8 cellular contexts compared by ENCODE assay signal in the genomic region with DNA sequence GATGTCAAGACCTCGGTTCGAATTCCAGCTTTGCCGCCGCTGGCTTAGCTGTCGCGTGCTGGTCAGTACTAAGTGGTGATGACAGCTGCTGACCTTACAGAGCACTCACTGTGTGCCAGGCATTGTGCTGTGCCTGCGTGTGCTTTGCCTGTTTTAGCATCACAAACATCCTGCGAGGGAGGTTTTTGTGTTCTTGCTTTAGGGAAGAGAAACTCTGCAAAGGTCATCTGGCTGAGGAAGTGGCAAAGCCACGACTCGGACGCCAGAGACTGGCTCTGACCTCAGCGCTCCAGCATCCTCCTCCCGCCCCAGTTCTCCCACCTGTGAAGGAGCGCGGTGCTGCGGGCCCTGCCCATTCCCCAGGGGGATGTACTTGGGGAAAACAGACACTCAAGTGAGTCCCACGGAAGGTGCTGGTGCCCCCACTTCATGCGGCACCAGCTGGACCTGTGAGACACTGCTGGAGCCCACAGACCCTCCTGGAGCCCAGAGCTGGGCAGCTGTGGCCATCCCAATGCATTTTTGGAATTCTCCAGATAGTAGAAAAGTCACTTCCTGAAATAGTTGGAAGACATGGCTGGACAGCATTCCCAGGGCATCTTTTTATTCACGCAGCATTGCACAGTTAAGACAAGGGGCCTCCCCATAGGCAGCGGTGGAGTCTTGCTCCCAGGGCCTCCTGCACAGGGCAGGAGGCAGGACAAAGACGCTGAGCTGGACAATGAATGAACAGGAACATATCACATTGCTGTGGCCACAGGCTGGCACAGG. TPM values are rescaled to one million over a fixed set of nuclear protein-coding genes. Genes with fewer than 3 reads are reported as not detected.
DNase-seq lines count a peak whose midpoint lies in the region; ATAC-seq, FAIRE-seq and TF ChIP-seq lines count a peak whose summit lies in the region.

No MANE protein-coding gene starts in this region.

- WGBS in testis, 2 donors = 49 to 55% methylated on average over 19 to 21 of the region's 21 CpGs

- H3K27ac ChIP-seq in SJSA1 (peak overlapping the region; percentile 27; the same call in 1 of the 2 replicates), testis (no peak overlapping the region)

- H3K4me3 ChIP-seq in SJSA1 (no peak overlapping the region), iPS-15b (ENCODE audit: low read depth, low read length) (no peak overlapping the region), testis (no peak overlapping the region)

- H3K9me3 ChIP-seq in SJSA1 (replicated peaks) (no peaks in the 10 kb centered on the region), iPS-15b (ENCODE audit: control insufficient read depth, insufficient read depth, low read length) (no peaks in the 10 kb centered on the region), testis (no peaks in the 10 kb centered on the region)

- DNase-seq in GM18507 (ENCODE audit: extremely low spot score, insufficient read length, low read depth) = no peak
- DNase-seq in SJSA1 (ENCODE audit: low read depth in 1 of 2, low spot score in 2 of 2) = peak in 1 of 2 experiments; percentile 50
- peak; percentile 27 for DNase-seq in testis
- DNase-seq in activated CD4-positive, CD25-positive, alpha-beta regulatory T cell treated with anti-CD3 and anti-CD28 coated beads, Interleukin-2, amount 50 U/mL, for 72 hours = no peak
- no peak for DNase-seq in T-helper 2 cell
- no peak for DNase-seq in iPS-NIHi7 (ENCODE audit: extremely low spot score)

- TF ChIP-seq POLR2A in testis (IDR thresholded peaks at IDR 0.05) = no peak

- TF ChIP-seq CTCF in testis (IDR thresholded peaks at IDR 0.05) = no peak

- H3K27me3 ChIP-seq in SJSA1 (replicated peaks) (no peaks in the 10 kb centered on the region), iPS-15b (ENCODE audit: control insufficient read depth, insufficient read depth, low read length) (no peaks in the 10 kb centered on the region), testis (no peaks in the 10 kb centered on the region)

- peak; percentile 46 for ATAC-seq in HG02852 (IDR thresholded peaks at IDR 0.05; ENCODE audit: unreplicated experiment)

- peaks cover 51% of the 10 kb centered on the region for H3K4me1 ChIP-seq in SJSA1 (replicated peaks)
- H3K4me1 ChIP-seq in iPS-15b (ENCODE audit: control insufficient read depth, insufficient read depth, low read length) = peaks cover 2% of the 10 kb centered on the region
- H3K4me1 ChIP-seq in testis = peaks cover 5% of the 10 kb centered on the region

- intact Hi-C loops in testis (cut with DNase I; ENCODE audit: low total_unique reads) = no loop called here

- H3K36me3 ChIP-seq in SJSA1 (no peaks in the 10 kb centered on the region), iPS-15b (ENCODE audit: control insufficient read depth, insufficient read depth, low read length) (no peaks in the 10 kb centered on the region), testis (ENCODE audit: low read depth, missing control alignments) (no peaks in the 10 kb centered on the region)

- H3K9ac ChIP-seq in iPS-15b (ENCODE audit: low read depth, low read length) = peak overlapping the region; percentile 5

- peak; percentile 99 for FAIRE-seq in GM18507 (lab: Jason Lieb, UNC)

RNA-seq across cellular contexts. Expression of a gene that starts 20.0 kb away (rescaled TPM):
- total RNA-seq in SJSA1 (2014; rRNA removed; shearing (Covaris generic)) = 14.0 and 42.4 TPM in 2 replicates
- 10 to 100 TPM; 68.0 to 90.8 TPM for total RNA-seq in testis
- polyA plus RNA-seq in testis (ENCODE audit: insufficient read depth, low read depth, low replicate concordance) = 88.9 TPM

RNA-seq across cellular contexts. Expression of a gene that starts 46.9 kb away (rescaled TPM):
- total RNA-seq in SJSA1 (2014; rRNA removed; shearing (Covaris generic)) = not detected in 2 replicates
- total RNA-seq in testis = 1 to 10 TPM in 1 of 2 donors, under 1 TPM in 1; 0.16 to 1.1 TPM
- polyA plus RNA-seq in testis (ENCODE audit: insufficient read depth, low read depth, low replicate concordance) = 0.16 TPM

RNA-seq across cellular contexts. Expression of a gene that starts 49.8 kb away (rescaled TPM):
- total RNA-seq in SJSA1 (2014; rRNA removed; shearing (Covaris generic)) = 0.08 TPM in 1 of 2 replicates, not detected in the other
- total RNA-seq in testis = under 1 TPM; 0.24 to 0.50 TPM
- 0.69 TPM for polyA plus RNA-seq in testis (ENCODE audit: insufficient read depth, low read depth, low replicate concordance)
